1 cellular context compared by ENCODE assay signal in the genomic region with DNA sequence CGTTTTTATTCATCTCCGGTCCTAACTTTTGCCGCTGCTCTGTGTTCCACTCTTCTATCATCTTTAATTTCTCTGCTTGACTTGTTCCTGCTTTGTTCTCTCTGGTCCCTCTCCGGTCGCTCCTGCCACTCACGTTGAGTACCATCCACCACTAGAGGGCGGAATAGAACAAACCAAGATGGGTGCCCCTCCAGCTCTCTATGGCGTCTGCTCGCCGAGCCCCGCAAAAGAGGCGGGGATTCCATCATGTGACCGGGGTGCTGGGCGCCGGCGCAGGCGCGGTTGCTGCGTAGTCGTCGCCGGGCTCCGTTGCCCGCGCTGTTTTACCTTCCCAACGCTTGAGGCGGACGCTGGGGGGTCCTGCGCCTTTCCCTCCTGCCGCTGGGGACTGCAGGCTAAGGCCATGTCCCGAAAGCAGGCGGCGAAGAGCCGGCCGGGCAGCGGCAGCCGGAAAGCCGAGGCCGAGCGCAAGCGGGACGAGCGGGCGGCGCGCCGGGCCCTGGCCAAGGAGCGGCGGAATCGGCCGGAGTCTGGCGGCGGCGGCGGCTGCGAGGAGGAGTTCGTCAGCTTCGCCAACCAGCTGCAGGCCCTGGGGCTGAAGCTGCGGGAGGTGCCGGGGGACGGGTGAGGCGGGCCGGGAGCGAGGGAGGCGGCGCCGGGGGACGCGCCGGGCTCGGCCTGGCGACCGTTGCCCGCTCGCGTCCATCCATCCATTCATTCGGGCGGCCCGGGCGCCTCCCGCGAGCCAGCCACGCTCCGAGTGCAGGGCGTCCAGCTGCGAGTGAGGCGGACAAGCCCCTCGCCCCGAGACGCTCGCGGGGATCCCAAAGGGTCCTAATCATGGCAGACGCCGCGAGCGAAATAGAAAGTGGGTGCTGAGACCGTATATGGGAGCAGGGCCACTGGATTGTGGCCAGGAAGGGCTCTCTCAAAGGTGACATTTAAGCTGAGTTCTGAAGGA.
TF ChIP-seq lines count a peak whose summit lies in the region.

A gene with protein sequence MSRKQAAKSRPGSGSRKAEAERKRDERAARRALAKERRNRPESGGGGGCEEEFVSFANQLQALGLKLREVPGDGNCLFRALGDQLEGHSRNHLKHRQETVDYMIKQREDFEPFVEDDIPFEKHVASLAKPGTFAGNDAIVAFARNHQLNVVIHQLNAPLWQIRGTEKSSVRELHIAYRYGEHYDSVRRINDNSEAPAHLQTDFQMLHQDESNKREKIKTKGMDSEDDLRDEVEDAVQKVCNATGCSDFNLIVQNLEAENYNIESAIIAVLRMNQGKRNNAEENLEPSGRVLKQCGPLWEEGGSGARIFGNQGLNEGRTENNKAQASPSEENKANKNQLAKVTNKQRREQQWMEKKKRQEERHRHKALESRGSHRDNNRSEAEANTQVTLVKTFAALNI (plus strand): TSS at position 285 of the 961 bp plus-strand sequence. CDS start 119 bp downstream, at position 404.

TF ChIP-seq in A549, 52 proteins besides CTCF, POLR2A, EP300 and RAD21 (continued from another document):
- TF ChIP-seq, protein P1, sequence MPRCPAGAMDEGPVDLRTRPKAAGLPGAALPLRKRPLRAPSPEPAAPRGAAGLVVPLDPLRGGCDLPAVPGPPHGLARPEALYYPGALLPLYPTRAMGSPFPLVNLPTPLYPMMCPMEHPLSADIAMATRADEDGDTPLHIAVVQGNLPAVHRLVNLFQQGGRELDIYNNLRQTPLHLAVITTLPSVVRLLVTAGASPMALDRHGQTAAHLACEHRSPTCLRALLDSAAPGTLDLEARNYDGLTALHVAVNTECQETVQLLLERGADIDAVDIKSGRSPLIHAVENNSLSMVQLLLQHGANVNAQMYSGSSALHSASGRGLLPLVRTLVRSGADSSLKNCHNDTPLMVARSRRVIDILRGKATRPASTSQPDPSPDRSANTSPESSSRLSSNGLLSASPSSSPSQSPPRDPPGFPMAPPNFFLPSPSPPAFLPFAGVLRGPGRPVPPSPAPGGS (IDR thresholded peaks at IDR 0.05), result 0 out of 3 replicates have a peak, but pooled peaks have one; percentile 53
- TF ChIP-seq CEBPB (IDR thresholded peaks at IDR 0.05), result no peak
- TF ChIP-seq, protein P2, sequence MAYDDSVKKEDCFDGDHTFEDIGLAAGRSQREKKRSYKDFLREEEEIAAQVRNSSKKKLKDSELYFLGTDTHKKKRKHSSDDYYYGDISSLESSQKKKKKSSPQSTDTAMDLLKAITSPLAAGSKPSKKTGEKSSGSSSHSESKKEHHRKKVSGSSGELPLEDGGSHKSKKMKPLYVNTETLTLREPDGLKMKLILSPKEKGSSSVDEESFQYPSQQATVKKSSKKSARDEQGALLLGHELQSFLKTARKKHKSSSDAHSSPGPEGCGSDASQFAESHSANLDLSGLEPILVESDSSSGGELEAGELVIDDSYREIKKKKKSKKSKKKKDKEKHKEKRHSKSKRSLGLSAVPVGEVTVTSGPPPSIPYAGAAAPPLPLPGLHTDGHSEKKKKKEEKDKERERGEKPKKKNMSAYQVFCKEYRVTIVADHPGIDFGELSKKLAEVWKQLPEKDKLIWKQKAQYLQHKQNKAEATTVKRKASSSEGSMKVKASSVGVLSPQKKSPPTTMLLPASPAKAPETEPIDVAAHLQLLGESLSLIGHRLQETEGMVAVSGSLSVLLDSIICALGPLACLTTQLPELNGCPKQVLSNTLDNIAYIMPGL (CRISPR knock-in tag; IDR thresholded peaks at IDR 0.05; ENCODE audit: borderline replicate concordance), result no peak
- TF ChIP-seq, protein P3, sequence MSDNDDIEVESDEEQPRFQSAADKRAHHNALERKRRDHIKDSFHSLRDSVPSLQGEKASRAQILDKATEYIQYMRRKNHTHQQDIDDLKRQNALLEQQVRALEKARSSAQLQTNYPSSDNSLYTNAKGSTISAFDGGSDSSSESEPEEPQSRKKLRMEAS (IDR thresholded peaks at IDR 0.05), result peak; percentile 57
- no peak for TF ChIP-seq ESRRA (IDR thresholded peaks at IDR 0.05; ENCODE audit: borderline replicate concordance, low read length)
- TF ChIP-seq, protein P4, sequence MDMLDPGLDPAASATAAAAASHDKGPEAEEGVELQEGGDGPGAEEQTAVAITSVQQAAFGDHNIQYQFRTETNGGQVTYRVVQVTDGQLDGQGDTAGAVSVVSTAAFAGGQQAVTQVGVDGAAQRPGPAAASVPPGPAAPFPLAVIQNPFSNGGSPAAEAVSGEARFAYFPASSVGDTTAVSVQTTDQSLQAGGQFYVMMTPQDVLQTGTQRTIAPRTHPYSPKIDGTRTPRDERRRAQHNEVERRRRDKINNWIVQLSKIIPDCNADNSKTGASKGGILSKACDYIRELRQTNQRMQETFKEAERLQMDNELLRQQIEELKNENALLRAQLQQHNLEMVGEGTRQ (IDR thresholded peaks at IDR 0.05), result peak; percentile 93
- TF ChIP-seq FOXS1 (CRISPR knock-in tag; IDR thresholded peaks at IDR 0.05), result no peak
- no peak for TF ChIP-seq CHD2 (IDR thresholded peaks at IDR 0.05; ENCODE audit: low read length, partially characterized antibody)
- TF ChIP-seq MYC (IDR thresholded peaks at IDR 0.05; ENCODE audit: borderline replicate concordance, low read length), result no peak
- no peak for TF ChIP-seq CHD4 (IDR thresholded peaks at IDR 0.05; ENCODE audit: borderline replicate concordance)
- TF ChIP-seq, protein P5, sequence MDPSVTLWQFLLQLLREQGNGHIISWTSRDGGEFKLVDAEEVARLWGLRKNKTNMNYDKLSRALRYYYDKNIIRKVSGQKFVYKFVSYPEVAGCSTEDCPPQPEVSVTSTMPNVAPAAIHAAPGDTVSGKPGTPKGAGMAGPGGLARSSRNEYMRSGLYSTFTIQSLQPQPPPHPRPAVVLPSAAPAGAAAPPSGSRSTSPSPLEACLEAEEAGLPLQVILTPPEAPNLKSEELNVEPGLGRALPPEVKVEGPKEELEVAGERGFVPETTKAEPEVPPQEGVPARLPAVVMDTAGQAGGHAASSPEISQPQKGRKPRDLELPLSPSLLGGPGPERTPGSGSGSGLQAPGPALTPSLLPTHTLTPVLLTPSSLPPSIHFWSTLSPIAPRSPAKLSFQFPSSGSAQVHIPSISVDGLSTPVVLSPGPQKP (IDR thresholded peaks at IDR 0.05; ENCODE audit: low read depth, low read length), result no peak
- no peak for TF ChIP-seq EHF (CRISPR knock-in tag; IDR thresholded peaks at IDR 0.05)
- TF ChIP-seq, protein P6, sequence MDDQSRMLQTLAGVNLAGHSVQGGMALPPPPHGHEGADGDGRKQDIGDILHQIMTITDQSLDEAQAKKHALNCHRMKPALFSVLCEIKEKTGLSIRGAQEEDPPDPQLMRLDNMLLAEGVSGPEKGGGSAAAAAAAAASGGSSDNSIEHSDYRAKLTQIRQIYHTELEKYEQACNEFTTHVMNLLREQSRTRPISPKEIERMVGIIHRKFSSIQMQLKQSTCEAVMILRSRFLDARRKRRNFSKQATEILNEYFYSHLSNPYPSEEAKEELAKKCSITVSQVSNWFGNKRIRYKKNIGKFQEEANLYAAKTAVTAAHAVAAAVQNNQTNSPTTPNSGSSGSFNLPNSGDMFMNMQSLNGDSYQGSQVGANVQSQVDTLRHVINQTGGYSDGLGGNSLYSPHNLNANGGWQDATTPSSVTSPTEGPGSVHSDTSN (IDR thresholded peaks at IDR 0.05), result no peak
- TF ChIP-seq EHMT2 (IDR thresholded peaks at IDR 0.05; ENCODE audit: low read depth), result no peak
- no peak for TF ChIP-seq HOXB13 (CRISPR knock-in tag; IDR thresholded peaks at IDR 0.05; ENCODE audit: low read depth)
- TF ChIP-seq, protein P7, sequence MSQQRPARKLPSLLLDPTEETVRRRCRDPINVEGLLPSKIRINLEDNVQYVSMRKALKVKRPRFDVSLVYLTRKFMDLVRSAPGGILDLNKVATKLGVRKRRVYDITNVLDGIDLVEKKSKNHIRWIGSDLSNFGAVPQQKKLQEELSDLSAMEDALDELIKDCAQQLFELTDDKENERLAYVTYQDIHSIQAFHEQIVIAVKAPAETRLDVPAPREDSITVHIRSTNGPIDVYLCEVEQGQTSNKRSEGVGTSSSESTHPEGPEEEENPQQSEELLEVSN (IDR thresholded peaks at IDR 0.05; ENCODE audit: borderline replicate concordance, low read depth), result peak; percentile 70
- TF ChIP-seq RARB (CRISPR knock-in tag; IDR thresholded peaks at IDR 0.05), result no peak
- peak in 1 of 2 experiments; percentile 58; a peak in 1 of 5 replicates for TF ChIP-seq JUN (IDR thresholded peaks at IDR 0.05)
- TF ChIP-seq JUNB (IDR thresholded peaks at IDR 0.05), result no peak
